Comparison of ENCODE assay signal across 1 cellular context in genomic region chr7:150949971-150950491, GRCh38.
TF ChIP-seq lines count a peak whose summit lies in the region.

No MANE protein-coding gene starts in this region.

TF ChIP-seq in SK-N-SH, 30 proteins besides CTCF, POLR2A, EP300 and RAD21 (continued from another document):
- TF ChIP-seq, protein P1, sequence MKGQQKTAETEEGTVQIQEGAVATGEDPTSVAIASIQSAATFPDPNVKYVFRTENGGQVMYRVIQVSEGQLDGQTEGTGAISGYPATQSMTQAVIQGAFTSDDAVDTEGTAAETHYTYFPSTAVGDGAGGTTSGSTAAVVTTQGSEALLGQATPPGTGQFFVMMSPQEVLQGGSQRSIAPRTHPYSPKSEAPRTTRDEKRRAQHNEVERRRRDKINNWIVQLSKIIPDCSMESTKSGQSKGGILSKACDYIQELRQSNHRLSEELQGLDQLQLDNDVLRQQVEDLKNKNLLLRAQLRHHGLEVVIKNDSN (IDR thresholded peaks at IDR 0.05; ENCODE audit: borderline replicate concordance, low read depth), result no peak
- TF ChIP-seq MEF2A (IDR thresholded peaks at IDR 0.05; ENCODE audit: borderline replicate concordance, low read depth) (no peak), NRF1 (IDR thresholded peaks at IDR 0.05; ENCODE audit: low read depth, low read length) (no peak), MXI1 (IDR thresholded peaks at IDR 0.05; ENCODE audit: low read depth, low read length) (no peak), RCOR1 (IDR thresholded peaks at IDR 0.05; ENCODE audit: low read length) (no peak), YY1 (IDR thresholded peaks at IDR 0.05; ENCODE audit: low read depth) (no peak), POLR2AphosphoS5 (IDR thresholded peaks at IDR 0.05; ENCODE audit: low read depth, low read length) (no peak), FOSL2 (IDR thresholded peaks at IDR 0.05; ENCODE audit: borderline replicate concordance, low read depth) (no peak), FOXM1 (IDR thresholded peaks at IDR 0.05; ENCODE audit: low read depth) (no peak), ELF1 (IDR thresholded peaks at IDR 0.05) (no peak)
- TF ChIP-seq, protein P2, sequence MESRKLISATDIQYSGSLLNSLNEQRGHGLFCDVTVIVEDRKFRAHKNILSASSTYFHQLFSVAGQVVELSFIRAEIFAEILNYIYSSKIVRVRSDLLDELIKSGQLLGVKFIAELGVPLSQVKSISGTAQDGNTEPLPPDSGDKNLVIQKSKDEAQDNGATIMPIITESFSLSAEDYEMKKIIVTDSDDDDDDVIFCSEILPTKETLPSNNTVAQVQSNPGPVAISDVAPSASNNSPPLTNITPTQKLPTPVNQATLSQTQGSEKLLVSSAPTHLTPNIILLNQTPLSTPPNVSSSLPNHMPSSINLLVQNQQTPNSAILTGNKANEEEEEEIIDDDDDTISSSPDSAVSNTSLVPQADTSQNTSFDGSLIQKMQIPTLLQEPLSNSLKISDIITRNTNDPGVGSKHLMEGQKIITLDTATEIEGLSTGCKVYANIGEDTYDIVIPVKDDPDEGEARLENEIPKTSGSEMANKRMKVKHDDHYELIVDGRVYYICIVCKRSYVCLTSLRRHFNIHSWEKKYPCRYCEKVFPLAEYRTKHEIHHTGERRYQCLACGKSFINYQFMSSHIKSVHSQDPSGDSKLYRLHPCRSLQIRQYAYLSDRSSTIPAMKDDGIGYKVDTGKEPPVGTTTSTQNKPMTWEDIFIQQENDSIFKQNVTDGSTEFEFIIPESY (IDR thresholded peaks at IDR 0.05; ENCODE audit: borderline replicate concordance, low read depth), result no peak
TF ChIP-seq in SK-N-SH: peak in this region for 0.
